Comparison of ENCODE assay signal across 8 cellular contexts in genomic region chr13:41456768-41457588, GRCh38. TPM values are rescaled to one million over a fixed set of nuclear protein-coding genes. Genes with fewer than 3 reads are reported as not detected.
DNase-seq lines count a peak whose midpoint lies in the region; ATAC-seq and TF ChIP-seq lines count a peak whose summit lies in the region.

Gene RGCC, plus strand, starts transcription at chr13:41457550. Its CDS starts 158 bp downstream, at chr13:41457708.

- H3K27ac ChIP-seq in adipose tissue (ENCODE audit: low read depth, low read length) (peak within 1 kb of the TSS; percentile 32), right atrium auricular region (peak within 1 kb of the TSS; percentile 70 to 82)

- ATAC-seq in GM18873 (IDR thresholded peaks at IDR 0.05; ENCODE audit: low FRiP score, unreplicated experiment) (peak; percentile 36), HG03280 (IDR thresholded peaks at IDR 0.05; ENCODE audit: unreplicated experiment) (peak; percentile 62), T-cell (replicated peaks in 1 of 4) (peak; percentile 69 to 81 (median 72))

- H3K4me1 ChIP-seq in right atrium auricular region, result peaks cover 0 to 24% of the 10 kb centered on the region in 2 donors

- POLR2A ChIA-PET in T-cell (lab: Charles Lee), result interaction anchor here (0.6 to 1.4 kb wide), 10 partner anchors 8 to 465 kb away, joined by 3 to 12 read pairs (median 4); no protein-coding TSS in a partner anchor

- peaks cover 30% of the 10 kb centered on the region for H3K36me3 Mint-ChIP-seq in T-cell

- TF ChIP-seq CTCF in right atrium auricular region (IDR thresholded peaks at IDR 0.05), result no peak

- 5 to 7% (median 7%) methylated on average over 75 to 92 of the region's 92 CpGs for WGBS in adipose tissue, 3 donors

- peaks cover 44 to 47% (median 45%) of the 10 kb centered on the region in 3 donors for H3K4me1 Mint-ChIP-seq in T-cell

- peaks cover 0 to 9% (median 0%) of the 10 kb centered on the region in 3 donors for H3K9me3 Mint-ChIP-seq in T-cell

- peak; percentile 89 for DNase-seq in AG08396 (ENCODE audit: low spot score)
- peak; percentile 67 to 99 (median 91) for DNase-seq in T-cell
- peak; percentile 77 for DNase-seq in right atrium auricular region (ENCODE audit: low spot score)
- peak; percentile 20 for DNase-seq in pulmonary artery endothelial cell (ENCODE audit: low read depth, low spot score)
- DNase-seq in ureter (ENCODE audit: low spot score), result peak; percentile 60

- H3K36me3 ChIP-seq in right atrium auricular region, result peaks cover 9% of the 10 kb centered on the region

- peaks cover 0 to 2% of the 10 kb centered on the region in 2 donors for H3K27me3 Mint-ChIP-seq in T-cell

- no peaks in the 10 kb centered on the region for H3K9me3 ChIP-seq in right atrium auricular region

- peak within 1 kb of the TSS; percentile 90 to 95 (median 92) for H3K4me3 Mint-ChIP-seq in T-cell

- CTCF ChIA-PET in T-cell (lab: Charles Lee), result interaction anchor here in 1 of 2 donors (0.5 to 0.8 kb wide), 2 partner anchors 8 to 100 kb away, joined by 3 read pairs; no protein-coding TSS in a partner anchor

- H3K27me3 ChIP-seq in right atrium auricular region, result peaks cover 0 to 6% of the 10 kb centered on the region in 2 donors

- H3K4me3 ChIP-seq in right atrium auricular region, result peak within 1 kb of the TSS; percentile 59 to 68

- H3K27ac Mint-ChIP-seq in T-cell, result peak within 1 kb of the TSS; percentile 93 to 97

RNA-seq across cellular contexts. Expression of gene RGCC, which starts in this region (rescaled TPM):
- total RNA-seq in T-cell (100 to 1,000 TPM; 151 to 515 (median 166) TPM), right atrium auricular region (10 to 100 TPM; 53.9 to 94.8 TPM), pulmonary artery endothelial cell (21.7 and 40.4 TPM in 2 replicates), ureter (11.9 TPM)
- polyA plus RNA-seq in adipose tissue, result 100 to 1,000 TPM in 1 of 3 donors, 10 to 100 TPM in 1, 1 to 10 TPM in 1; 9.3 to 114 (median 88.3) TPM

Comparison
In these comparisons a context has a peak if more than half of its experiments do, and no peak if none do; other contexts are left out.
1. Peak in every context shown above with its lines: DNase-seq, ATAC-seq, H3K4me3 ChIP-seq and H3K27ac ChIP-seq.
2. DNase-seq: peak in every context shown above with its lines; median percentile 91 in T-cell; 89 in AG08396; 77 in right atrium auricular region; 60 in ureter; 20 in pulmonary artery endothelial cell.